In genomic region chr10:119725550-119726290, GRCh38 we compare ENCODE assay signal across 8 cellular contexts. TPM values are rescaled to one million over a fixed set of nuclear protein-coding genes. Genes with fewer than 3 reads are reported as not detected.
DNase-seq lines count a peak whose midpoint lies in the region; ATAC-seq and TF ChIP-seq lines count a peak whose summit lies in the region.

A gene with protein sequence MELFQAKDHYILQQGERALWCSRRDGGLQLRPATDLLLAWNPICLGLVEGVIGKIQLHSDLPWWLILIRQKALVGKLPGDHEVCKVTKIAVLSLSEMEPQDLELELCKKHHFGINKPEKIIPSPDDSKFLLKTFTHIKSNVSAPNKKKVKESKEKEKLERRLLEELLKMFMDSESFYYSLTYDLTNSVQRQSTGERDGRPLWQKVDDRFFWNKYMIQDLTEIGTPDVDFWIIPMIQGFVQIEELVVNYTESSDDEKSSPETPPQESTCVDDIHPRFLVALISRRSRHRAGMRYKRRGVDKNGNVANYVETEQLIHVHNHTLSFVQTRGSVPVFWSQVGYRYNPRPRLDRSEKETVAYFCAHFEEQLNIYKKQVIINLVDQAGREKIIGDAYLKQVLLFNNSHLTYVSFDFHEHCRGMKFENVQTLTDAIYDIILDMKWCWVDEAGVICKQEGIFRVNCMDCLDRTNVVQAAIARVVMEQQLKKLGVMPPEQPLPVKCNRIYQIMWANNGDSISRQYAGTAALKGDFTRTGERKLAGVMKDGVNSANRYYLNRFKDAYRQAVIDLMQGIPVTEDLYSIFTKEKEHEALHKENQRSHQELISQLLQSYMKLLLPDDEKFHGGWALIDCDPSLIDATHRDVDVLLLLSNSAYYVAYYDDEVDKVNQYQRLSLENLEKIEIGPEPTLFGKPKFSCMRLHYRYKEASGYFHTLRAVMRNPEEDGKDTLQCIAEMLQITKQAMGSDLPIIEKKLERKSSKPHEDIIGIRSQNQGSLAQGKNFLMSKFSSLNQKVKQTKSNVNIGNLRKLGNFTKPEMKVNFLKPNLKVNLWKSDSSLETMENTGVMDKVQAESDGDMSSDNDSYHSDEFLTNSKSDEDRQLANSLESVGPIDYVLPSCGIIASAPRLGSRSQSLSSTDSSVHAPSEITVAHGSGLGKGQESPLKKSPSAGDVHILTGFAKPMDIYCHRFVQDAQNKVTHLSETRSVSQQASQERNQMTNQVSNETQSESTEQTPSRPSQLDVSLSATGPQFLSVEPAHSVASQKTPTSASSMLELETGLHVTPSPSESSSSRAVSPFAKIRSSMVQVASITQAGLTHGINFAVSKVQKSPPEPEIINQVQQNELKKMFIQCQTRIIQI (plus strand): TSS chr10:119726050. CDS start chr10:119726263, 213 bp downstream.

- DNase-seq in C1 segment of cervical spinal cord (lab: John Stamatoyannopoulos, UW) (peak; percentile 71 to 100 (median 98)), NCI-H748 (lab: John Stamatoyannopoulos, UW; ENCODE audit: unreplicated experiment) (peak; percentile 93), dermis blood vessel endothelial cell (peak; percentile 98)
- DNase-seq in activated CD4-positive, alpha-beta T cell treated with anti-CD3 and anti-CD28 coated beads, Interleukin-2, amount 50 U/mL, for 4 hours = peak; percentile 100
- DNase-seq in stimulated activated CD4-positive, alpha-beta T cell treated with anti-CD3 and anti-CD28 coated beads, Interleukin-4, amount 100 ng/mL, for 24 hours = peak; percentile 99

- H3K27me3 ChIP-seq in liver (ENCODE audit: control insufficient read depth in 4 of 4, insufficient read depth in 4 of 4, low read length in 3 of 4) = no peaks in the 10 kb centered on the region

- H3K27ac ChIP-seq in liver (ENCODE audit: low read depth in 1 of 2, low read length in 2 of 2) = peak within 1 kb of the TSS; percentile 80 to 89

- H3K9me3 ChIP-seq in liver (ENCODE audit: control insufficient read depth in 4 of 4, low read length in 3 of 4) = no peaks in the 10 kb centered on the region

- H3K36me3 ChIP-seq in liver (ENCODE audit: control insufficient read depth in 4 of 4, insufficient read depth in 3 of 4, low read depth in 1 of 4, low read length in 3 of 4) = no peaks in the 10 kb centered on the region

- H3K4me3 ChIP-seq in liver (ENCODE audit: low read depth in 1 of 3, low read length in 3 of 3) = peak within 1 kb of the TSS; percentile 72 to 96 (median 76)

- ATAC-seq in GM19372 (IDR thresholded peaks at IDR 0.05; ENCODE audit: low read depth, unreplicated experiment) (peak; percentile 79), HG03558 (IDR thresholded peaks at IDR 0.05; ENCODE audit: extremely low read depth, unreplicated experiment) (peak; percentile 82)

- under 1% methylated on average over 84 of the region's 84 CpGs for WGBS in liver

- TF ChIP-seq RAD21 in liver (IDR thresholded peaks at IDR 0.05) = peak in 1 of 2 donors; percentile 29

- peaks cover 0 to 13% (median 7%) of the 10 kb centered on the region in 4 donors for H3K4me1 ChIP-seq in liver (ENCODE audit: control insufficient read depth in 4 of 4, insufficient read depth in 4 of 4, low read length in 3 of 4)

- H3K9ac ChIP-seq in liver (ENCODE audit: low read depth in 1 of 2, low read length in 2 of 2) = peak within 1 kb of the TSS; percentile 73 to 90

- peak; percentile 36 for TF ChIP-seq CTCF in liver (IDR thresholded peaks at IDR 0.05; ENCODE audit: low read depth, low read length, missing input control)

TF ChIP-seq in liver, 16 proteins besides CTCF, POLR2A, EP300 and RAD21:
- TF ChIP-seq ZBTB33 (IDR thresholded peaks at IDR 0.05) (no peak), MAX (IDR thresholded peaks at IDR 0.05) (no peak), HNF4A (conservative IDR thresholded peaks at IDR 0.05) (no peak), GABPA (IDR thresholded peaks at IDR 0.05 in 1 of 2, conservative IDR thresholded peaks at IDR 0.05 in 1 of 2) (peak; percentile 65 to 84), FOXA1 (IDR thresholded peaks at IDR 0.05) (no peak), EGR1 (IDR thresholded peaks at IDR 0.05; ENCODE audit: low read depth in 2 of 2) (no peak), RXRA (IDR thresholded peaks at IDR 0.05) (peak in 1 of 2 donors; percentile 13), SP1 (IDR thresholded peaks at IDR 0.05) (peak; percentile 82), YY1 (IDR thresholded peaks at IDR 0.05) (peak; percentile 38), NR2F2 (IDR thresholded peaks at IDR 0.05) (no peak), TAF1 (conservative IDR thresholded peaks at IDR 0.05) (no peak), FOXA2 (IDR thresholded peaks at IDR 0.05) (no peak), HNF4G (IDR thresholded peaks at IDR 0.05) (no peak), JUND (IDR thresholded peaks at IDR 0.05) (no peak)
- TF ChIP-seq, protein P1, sequence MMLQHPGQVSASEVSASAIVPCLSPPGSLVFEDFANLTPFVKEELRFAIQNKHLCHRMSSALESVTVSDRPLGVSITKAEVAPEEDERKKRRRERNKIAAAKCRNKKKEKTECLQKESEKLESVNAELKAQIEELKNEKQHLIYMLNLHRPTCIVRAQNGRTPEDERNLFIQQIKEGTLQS (IDR thresholded peaks at IDR 0.05) = no peak
- TF ChIP-seq, protein P2, sequence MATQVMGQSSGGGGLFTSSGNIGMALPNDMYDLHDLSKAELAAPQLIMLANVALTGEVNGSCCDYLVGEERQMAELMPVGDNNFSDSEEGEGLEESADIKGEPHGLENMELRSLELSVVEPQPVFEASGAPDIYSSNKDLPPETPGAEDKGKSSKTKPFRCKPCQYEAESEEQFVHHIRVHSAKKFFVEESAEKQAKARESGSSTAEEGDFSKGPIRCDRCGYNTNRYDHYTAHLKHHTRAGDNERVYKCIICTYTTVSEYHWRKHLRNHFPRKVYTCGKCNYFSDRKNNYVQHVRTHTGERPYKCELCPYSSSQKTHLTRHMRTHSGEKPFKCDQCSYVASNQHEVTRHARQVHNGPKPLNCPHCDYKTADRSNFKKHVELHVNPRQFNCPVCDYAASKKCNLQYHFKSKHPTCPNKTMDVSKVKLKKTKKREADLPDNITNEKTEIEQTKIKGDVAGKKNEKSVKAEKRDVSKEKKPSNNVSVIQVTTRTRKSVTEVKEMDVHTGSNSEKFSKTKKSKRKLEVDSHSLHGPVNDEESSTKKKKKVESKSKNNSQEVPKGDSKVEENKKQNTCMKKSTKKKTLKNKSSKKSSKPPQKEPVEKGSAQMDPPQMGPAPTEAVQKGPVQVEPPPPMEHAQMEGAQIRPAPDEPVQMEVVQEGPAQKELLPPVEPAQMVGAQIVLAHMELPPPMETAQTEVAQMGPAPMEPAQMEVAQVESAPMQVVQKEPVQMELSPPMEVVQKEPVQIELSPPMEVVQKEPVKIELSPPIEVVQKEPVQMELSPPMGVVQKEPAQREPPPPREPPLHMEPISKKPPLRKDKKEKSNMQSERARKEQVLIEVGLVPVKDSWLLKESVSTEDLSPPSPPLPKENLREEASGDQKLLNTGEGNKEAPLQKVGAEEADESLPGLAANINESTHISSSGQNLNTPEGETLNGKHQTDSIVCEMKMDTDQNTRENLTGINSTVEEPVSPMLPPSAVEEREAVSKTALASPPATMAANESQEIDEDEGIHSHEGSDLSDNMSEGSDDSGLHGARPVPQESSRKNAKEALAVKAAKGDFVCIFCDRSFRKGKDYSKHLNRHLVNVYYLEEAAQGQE (IDR thresholded peaks at IDR 0.05) = peak; percentile 81
TF ChIP-seq in liver: peak in this region for 5.

RNA-seq across cellular contexts. Expression of the gene that starts here (rescaled TPM):
- 12.9 and 20.8 TPM in 2 replicates for total RNA-seq in dermis blood vessel endothelial cell
- 1 to 10 TPM; 2.8 to 8.1 TPM for total RNA-seq in liver
- 1 to 10 TPM; 1.1 to 1.5 TPM for polyA plus RNA-seq in liver

Comparison
In these comparisons a context has a peak if more than half of its experiments do, and no peak if none do; other contexts are left out.
1. Peak in every context shown above with its lines: DNase-seq, ATAC-seq, H3K4me3 ChIP-seq and H3K27ac ChIP-seq.